In the genomic region with DNA sequence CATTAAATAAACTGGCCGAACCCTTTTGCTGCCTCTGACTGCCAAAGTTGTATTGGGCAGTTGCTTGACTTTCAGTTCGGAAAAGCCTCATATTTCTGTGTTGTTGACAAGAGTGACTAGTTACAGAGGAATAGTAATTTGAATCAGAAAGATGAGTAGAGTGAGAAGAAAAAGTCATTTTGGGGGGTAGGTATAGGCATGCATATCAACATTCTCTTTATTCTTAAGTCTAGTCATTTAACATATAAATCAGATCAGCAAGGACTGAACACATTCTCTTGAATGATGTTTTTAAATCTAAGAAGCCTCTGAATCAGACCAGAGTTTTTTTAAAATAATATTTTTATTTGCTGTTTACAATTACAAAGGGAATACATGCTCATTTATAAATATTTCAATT, we compare ENCODE assay signal across 2 cellular contexts.
TF ChIP-seq lines count a peak whose summit lies in the region.

No MANE protein-coding gene starts in this region.

TF ChIP-seq in K562, 482 proteins besides CTCF, POLR2A, EP300 and RAD21 (continued from another document):
- no peak for TF ChIP-seq FOXK1 (CRISPR knock-in tag; IDR thresholded peaks at IDR 0.05; ENCODE audit: borderline replicate concordance)
- TF ChIP-seq NFIC (IDR thresholded peaks at IDR 0.05): no peak
- TF ChIP-seq WHSC1 (IDR thresholded peaks at IDR 0.05; ENCODE audit: low read length): no peak
- no peak for TF ChIP-seq PRMT5 (CRISPR knock-in tag; IDR thresholded peaks at IDR 0.05)
- no peak for TF ChIP-seq FOXA3 (CRISPR knock-in tag; conservative IDR thresholded peaks at IDR 0.05 in 1 of 2, IDR thresholded peaks at IDR 0.05 in 1 of 2)
- TF ChIP-seq BDP1 (IDR thresholded peaks at IDR 0.05; ENCODE audit: insufficient read depth, insufficient read length): no peak
- TF ChIP-seq CBFB (CRISPR knock-in tag; IDR thresholded peaks at IDR 0.05): no peak
- no peak for TF ChIP-seq RREB1 (CRISPR knock-in tag; IDR thresholded peaks at IDR 0.05)

TF ChIP-seq in SK-N-SH treated with all-trans-retinoic acid at 6 μM for 48 hours, 23 proteins besides CTCF, POLR2A, EP300 and RAD21:
- TF ChIP-seq PATZ1 (CRISPR knock-in tag; IDR thresholded peaks at IDR 0.05; ENCODE audit: borderline replicate concordance) (no peak), OSR1 (CRISPR knock-in tag; IDR thresholded peaks at IDR 0.05) (no peak), ZNF565 (CRISPR knock-in tag; conservative IDR thresholded peaks at IDR 0.05; ENCODE audit: low read depth) (no peak), RARB (CRISPR knock-in tag; IDR thresholded peaks at IDR 0.05) (no peak), ZC3H10 (CRISPR knock-in tag; IDR thresholded peaks at IDR 0.05) (no peak), TCF4 (CRISPR knock-in tag; IDR thresholded peaks at IDR 0.05; ENCODE audit: borderline replicate concordance) (no peak), ZNF70 (CRISPR knock-in tag; IDR thresholded peaks at IDR 0.05) (no peak), TOX (CRISPR knock-in tag; IDR thresholded peaks at IDR 0.05; ENCODE audit: borderline replicate concordance) (no peak), SNAI2 (CRISPR knock-in tag; IDR thresholded peaks at IDR 0.05) (no peak), PPARA (CRISPR knock-in tag; IDR thresholded peaks at IDR 0.05; ENCODE audit: borderline replicate concordance) (no peak), CSDC2 (CRISPR knock-in tag; IDR thresholded peaks at IDR 0.05) (no peak), ZFP3 (CRISPR knock-in tag; IDR thresholded peaks at IDR 0.05) (no peak), ARNTL (CRISPR knock-in tag; IDR thresholded peaks at IDR 0.05; ENCODE audit: borderline replicate concordance, low read depth) (no peak), ZFP30 (CRISPR knock-in tag; IDR thresholded peaks at IDR 0.05) (no peak), ZNF8 (CRISPR knock-in tag; IDR thresholded peaks at IDR 0.05) (no peak)
- TF ChIP-seq, protein P1, sequence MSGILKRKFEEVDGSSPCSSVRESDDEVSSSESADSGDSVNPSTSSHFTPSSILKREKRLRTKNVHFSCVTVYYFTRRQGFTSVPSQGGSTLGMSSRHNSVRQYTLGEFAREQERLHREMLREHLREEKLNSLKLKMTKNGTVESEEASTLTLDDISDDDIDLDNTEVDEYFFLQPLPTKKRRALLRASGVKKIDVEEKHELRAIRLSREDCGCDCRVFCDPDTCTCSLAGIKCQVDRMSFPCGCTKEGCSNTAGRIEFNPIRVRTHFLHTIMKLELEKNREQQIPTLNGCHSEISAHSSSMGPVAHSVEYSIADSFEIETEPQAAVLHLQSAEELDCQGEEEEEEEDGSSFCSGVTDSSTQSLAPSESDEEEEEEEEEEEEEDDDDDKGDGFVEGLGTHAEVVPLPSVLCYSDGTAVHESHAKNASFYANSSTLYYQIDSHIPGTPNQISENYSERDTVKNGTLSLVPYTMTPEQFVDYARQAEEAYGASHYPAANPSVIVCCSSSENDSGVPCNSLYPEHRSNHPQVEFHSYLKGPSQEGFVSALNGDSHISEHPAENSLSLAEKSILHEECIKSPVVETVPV (CRISPR knock-in tag; IDR thresholded peaks at IDR 0.05): no peak
- TF ChIP-seq, protein P2, sequence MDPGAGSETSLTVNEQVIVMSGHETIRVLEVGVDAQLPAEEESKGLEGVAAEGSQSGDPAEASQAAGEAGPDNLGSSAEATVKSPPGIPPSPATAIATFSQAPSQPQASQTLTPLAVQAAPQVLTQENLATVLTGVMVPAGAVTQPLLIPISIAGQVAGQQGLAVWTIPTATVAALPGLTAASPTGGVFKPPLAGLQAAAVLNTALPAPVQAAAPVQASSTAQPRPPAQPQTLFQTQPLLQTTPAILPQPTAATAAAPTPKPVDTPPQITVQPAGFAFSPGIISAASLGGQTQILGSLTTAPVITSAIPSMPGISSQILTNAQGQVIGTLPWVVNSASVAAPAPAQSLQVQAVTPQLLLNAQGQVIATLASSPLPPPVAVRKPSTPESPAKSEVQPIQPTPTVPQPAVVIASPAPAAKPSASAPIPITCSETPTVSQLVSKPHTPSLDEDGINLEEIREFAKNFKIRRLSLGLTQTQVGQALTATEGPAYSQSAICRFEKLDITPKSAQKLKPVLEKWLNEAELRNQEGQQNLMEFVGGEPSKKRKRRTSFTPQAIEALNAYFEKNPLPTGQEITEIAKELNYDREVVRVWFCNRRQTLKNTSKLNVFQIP (CRISPR knock-in tag; IDR thresholded peaks at IDR 0.05; ENCODE audit: borderline replicate concordance, low read depth): no peak
- TF ChIP-seq, protein P3, sequence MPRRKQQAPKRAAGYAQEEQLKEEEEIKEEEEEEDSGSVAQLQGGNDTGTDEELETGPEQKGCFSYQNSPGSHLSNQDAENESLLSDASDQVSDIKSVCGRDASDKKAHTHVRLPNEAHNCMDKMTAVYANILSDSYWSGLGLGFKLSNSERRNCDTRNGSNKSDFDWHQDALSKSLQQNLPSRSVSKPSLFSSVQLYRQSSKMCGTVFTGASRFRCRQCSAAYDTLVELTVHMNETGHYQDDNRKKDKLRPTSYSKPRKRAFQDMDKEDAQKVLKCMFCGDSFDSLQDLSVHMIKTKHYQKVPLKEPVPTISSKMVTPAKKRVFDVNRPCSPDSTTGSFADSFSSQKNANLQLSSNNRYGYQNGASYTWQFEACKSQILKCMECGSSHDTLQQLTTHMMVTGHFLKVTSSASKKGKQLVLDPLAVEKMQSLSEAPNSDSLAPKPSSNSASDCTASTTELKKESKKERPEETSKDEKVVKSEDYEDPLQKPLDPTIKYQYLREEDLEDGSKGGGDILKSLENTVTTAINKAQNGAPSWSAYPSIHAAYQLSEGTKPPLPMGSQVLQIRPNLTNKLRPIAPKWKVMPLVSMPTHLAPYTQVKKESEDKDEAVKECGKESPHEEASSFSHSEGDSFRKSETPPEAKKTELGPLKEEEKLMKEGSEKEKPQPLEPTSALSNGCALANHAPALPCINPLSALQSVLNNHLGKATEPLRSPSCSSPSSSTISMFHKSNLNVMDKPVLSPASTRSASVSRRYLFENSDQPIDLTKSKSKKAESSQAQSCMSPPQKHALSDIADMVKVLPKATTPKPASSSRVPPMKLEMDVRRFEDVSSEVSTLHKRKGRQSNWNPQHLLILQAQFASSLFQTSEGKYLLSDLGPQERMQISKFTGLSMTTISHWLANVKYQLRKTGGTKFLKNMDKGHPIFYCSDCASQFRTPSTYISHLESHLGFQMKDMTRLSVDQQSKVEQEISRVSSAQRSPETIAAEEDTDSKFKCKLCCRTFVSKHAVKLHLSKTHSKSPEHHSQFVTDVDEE (CRISPR knock-in tag; IDR thresholded peaks at IDR 0.05): no peak
- TF ChIP-seq, protein P4, sequence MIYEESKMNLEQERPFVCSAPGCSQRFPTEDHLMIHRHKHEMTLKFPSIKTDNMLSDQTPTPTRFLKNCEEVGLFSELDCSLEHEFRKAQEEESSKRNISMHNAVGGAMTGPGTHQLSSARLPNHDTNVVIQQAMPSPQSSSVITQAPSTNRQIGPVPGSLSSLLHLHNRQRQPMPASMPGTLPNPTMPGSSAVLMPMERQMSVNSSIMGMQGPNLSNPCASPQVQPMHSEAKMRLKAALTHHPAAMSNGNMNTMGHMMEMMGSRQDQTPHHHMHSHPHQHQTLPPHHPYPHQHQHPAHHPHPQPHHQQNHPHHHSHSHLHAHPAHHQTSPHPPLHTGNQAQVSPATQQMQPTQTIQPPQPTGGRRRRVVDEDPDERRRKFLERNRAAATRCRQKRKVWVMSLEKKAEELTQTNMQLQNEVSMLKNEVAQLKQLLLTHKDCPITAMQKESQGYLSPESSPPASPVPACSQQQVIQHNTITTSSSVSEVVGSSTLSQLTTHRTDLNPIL (CRISPR knock-in tag; IDR thresholded peaks at IDR 0.05; ENCODE audit: low read depth): no peak
